ENCODE assay signal across 8 cellular contexts in the genomic region with DNA sequence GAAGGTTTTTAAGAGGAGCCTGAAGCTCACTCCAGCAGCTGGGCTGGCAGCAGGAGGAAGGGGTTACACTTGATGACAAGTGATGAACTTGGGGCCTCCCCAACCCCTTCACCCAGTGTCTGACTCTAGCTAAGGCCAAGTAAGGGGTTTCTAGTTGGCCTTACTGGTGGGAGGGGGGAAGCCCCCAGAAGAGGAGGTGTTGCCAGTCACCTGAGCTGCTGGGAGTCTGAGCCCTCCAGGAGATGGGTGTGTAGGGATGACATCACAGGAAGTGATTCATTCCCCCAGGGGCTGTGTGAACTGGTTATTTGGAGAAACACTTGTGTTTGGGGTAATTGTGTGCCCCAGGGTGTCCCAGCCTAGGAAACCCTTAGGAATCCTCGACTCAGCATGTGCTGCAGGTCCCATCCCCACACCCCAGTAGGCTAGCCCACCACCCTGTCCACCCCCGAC.
DNase-seq lines count a peak whose midpoint lies in the region; ATAC-seq and TF ChIP-seq lines count a peak whose summit lies in the region.

No MANE protein-coding gene starts in this region.

- no peak for TF ChIP-seq CTCF in GM10266 (IDR thresholded peaks at IDR 0.05; ENCODE audit: control insufficient read depth, insufficient read depth, low read depth, missing control alignments)

- H3K4me3 Mint-ChIP-seq in T-helper 2 cell treated with Interferon-gamma antibody and Interleukin-4, amounts not matched to agents 5 μg/mL and 100 μg/mL, for 36 hours = no peak overlapping the region
- H3K4me3 Mint-ChIP-seq in effector memory CD8-positive, alpha-beta T cell = peak overlapping the region in 1 of 2 donors; percentile 26

- no peaks in the 10 kb centered on the region for H3K9me3 Mint-ChIP-seq in T-helper 2 cell treated with Interferon-gamma antibody and Interleukin-4, amounts not matched to agents 5 μg/mL and 100 μg/mL, for 36 hours
- no peaks in the 10 kb centered on the region for H3K9me3 Mint-ChIP-seq in effector memory CD8-positive, alpha-beta T cell

- no peaks in the 10 kb centered on the region for H3K36me3 Mint-ChIP-seq in T-helper 2 cell treated with Interferon-gamma antibody and Interleukin-4, amounts not matched to agents 5 μg/mL and 100 μg/mL, for 36 hours (ENCODE audit: low read depth)
- peaks cover 3% of the 10 kb centered on the region for H3K36me3 Mint-ChIP-seq in effector memory CD8-positive, alpha-beta T cell (ENCODE audit: insufficient read depth)

- DNase-seq in GM10266 (ENCODE audit: extremely low spot score) (peak; percentile 78), NCI-H1694 treated with DMSO at 0.1 percent for 48 hours (lab: John Stamatoyannopoulos, UW) (no peak), epidermal melanocyte (ENCODE audit: insufficient read length, low spot score) (no peak)
- DNase-seq in T-helper 2 cell treated with Interferon-gamma antibody and Interleukin-4, amounts not matched to agents 5 μg/mL and 100 μg/mL, for 36 hours (ENCODE audit: low spot score) = peak; percentile 60
- DNase-seq in effector memory CD8-positive, alpha-beta T cell = peak in 2 of 3 experiments; percentile 21 to 22
- peak; percentile 31 to 42 for DNase-seq in stimulated activated CD4-positive, alpha-beta T cell treated with anti-CD3 and anti-CD28 coated beads, Interleukin-2, amount 100 ng/mL, for 48 hours

- H3K4me1 Mint-ChIP-seq in T-helper 2 cell treated with Interferon-gamma antibody and Interleukin-4, amounts not matched to agents 5 μg/mL and 100 μg/mL, for 36 hours (ENCODE audit: low read depth) = peaks cover 24% of the 10 kb centered on the region
- H3K4me1 Mint-ChIP-seq in effector memory CD8-positive, alpha-beta T cell (ENCODE audit: low read depth in 2 of 2) = peaks cover 8 to 36% of the 10 kb centered on the region in 2 donors

- peak overlapping the region; percentile 6 for H3K27ac Mint-ChIP-seq in T-helper 2 cell treated with Interferon-gamma antibody and Interleukin-4, amounts not matched to agents 5 μg/mL and 100 μg/mL, for 36 hours
- no peak overlapping the region for H3K27ac Mint-ChIP-seq in effector memory CD8-positive, alpha-beta T cell

- ATAC-seq in HG03135 (IDR thresholded peaks at IDR 0.05; ENCODE audit: unreplicated experiment) = peak; percentile 42
- ATAC-seq in effector memory CD8-positive, alpha-beta T cell (replicated peaks) = peak; percentile 72
- ATAC-seq in HG03457 (IDR thresholded peaks at IDR 0.05; ENCODE audit: unreplicated experiment) = no peak

- peaks cover 13% of the 10 kb centered on the region for H3K27me3 Mint-ChIP-seq in T-helper 2 cell treated with Interferon-gamma antibody and Interleukin-4, amounts not matched to agents 5 μg/mL and 100 μg/mL, for 36 hours (ENCODE audit: low read depth)
- peaks cover 33 to 65% of the 10 kb centered on the region in 2 donors for H3K27me3 Mint-ChIP-seq in effector memory CD8-positive, alpha-beta T cell

Comparison
In these comparisons a context has a peak if more than half of its experiments do, and no peak if none do; other contexts are left out.
1. DNase-seq: peak in GM10266 (single experiment), T-helper 2 cell treated with Interferon-gamma antibody and Interleukin-4, amounts not matched to agents 5 μg/mL and 100 μg/mL, for 36 hours (single experiment), effector memory CD8-positive, alpha-beta T cell (2 of 3) and stimulated activated CD4-positive, alpha-beta T cell treated with anti-CD3 and anti-CD28 coated beads, Interleukin-2, amount 100 ng/mL, for 48 hours (2 of 2); none in NCI-H1694 treated with DMSO at 0.1 percent for 48 hours (single experiment) and epidermal melanocyte (single experiment).